18 cellular contexts compared by ENCODE assay signal in the genomic region with DNA sequence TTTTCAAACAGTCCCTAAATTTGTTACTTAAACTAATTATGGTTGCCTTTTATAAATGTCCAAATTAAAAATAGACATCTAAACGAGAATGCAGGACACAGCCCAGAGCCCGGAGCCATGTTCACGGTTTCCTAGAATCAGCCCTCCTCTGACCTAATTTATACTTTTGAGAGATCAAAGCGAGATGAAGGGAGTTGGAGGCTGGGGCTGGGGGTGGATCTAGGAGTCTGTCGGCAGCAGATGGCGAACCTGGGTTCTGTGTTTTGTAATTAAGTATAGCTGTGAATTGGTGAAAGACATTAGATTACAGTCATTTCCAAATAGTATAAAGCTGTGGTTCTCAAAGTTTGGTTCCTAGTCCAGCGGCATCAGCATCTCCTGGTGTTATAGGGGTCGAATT.
DNase-seq lines count a peak whose midpoint lies in the region; ATAC-seq, FAIRE-seq and TF ChIP-seq lines count a peak whose summit lies in the region.
"Had no signal": no experiment of that assay in that cellular context is flagged by ENCODE, and none has a peak within 500 bp of the region (broad histone marks: within the 10 kb centered on the region; RNA-seq: fewer than 3 reads in every experiment).

No MANE protein-coding gene starts in this region.

- H3K9me3 Mint-ChIP-seq in CD4-positive, alpha-beta T cell: no peaks in the 10 kb centered on the region

- peak overlapping the region; percentile 17 for H3K4me3 Mint-ChIP-seq in CD4-positive, alpha-beta T cell

- peak; percentile 80 for ATAC-seq in CD4-positive, alpha-beta T cell (ENCODE audit: poor library complexity)

- no peaks in the 10 kb centered on the region for H3K27me3 Mint-ChIP-seq in CD4-positive, alpha-beta T cell

- H3K27ac Mint-ChIP-seq in CD4-positive, alpha-beta T cell: peak overlapping the region; percentile 74

- peaks cover 99% of the 10 kb centered on the region for H4K20me1 ChIP-seq in BLaER1

- TF ChIP-seq CTCF in CD4-positive, alpha-beta T cell (IDR thresholded peaks at IDR 0.05): no peak

- no peak overlapping the region for H3K4me3 ChIP-seq in BLaER1
- H3K4me3 ChIP-seq: SJSA1 had no signal

- H3K36me3 Mint-ChIP-seq in CD4-positive, alpha-beta T cell (ENCODE audit: low read depth): no peaks in the 10 kb centered on the region

- peak overlapping the region; percentile 75 for H3K4me2 ChIP-seq in BLaER1

- peaks cover 5% of the 10 kb centered on the region for H3K36me3 ChIP-seq in BLaER1
- H3K36me3 ChIP-seq: SJSA1 had no signal

- H3K9ac ChIP-seq in BLaER1: no peak overlapping the region; the same call in 1 of the 2 replicates

- CTCF ChIA-PET in CD4-positive, alpha-beta T cell (lab: Charles Lee): interaction anchor here (1.5 to 1.9 kb wide), 2 partner anchors 9 to 23 kb away, joined by 4 to 5 read pairs; no protein-coding TSS in a partner anchor

- peak in 1 of 10 experiments; percentile 22 for DNase-seq in CD4-positive, alpha-beta T cell
- DNase-seq in activated CD4-positive, alpha-beta T cell treated with anti-CD3 and anti-CD28 coated beads for 4 hours: peak; percentile 15 to 24
- no peak for DNase-seq in effector CD8-positive, alpha-beta T cell (lab: John Stamatoyannopoulos, UW)
- DNase-seq in HPDE6-E6E7 (ENCODE audit: extremely low spot score): no peak
- DNase-seq in HK-2 (ENCODE audit: unreplicated experiment): no peak
- DNase-seq: activated gamma-delta T cell; cerebellar nuclear complex; GF-D8; KG1; left cardiac atrium; NCI-H146; NCI-H748 treated with DMSO at 0.1 percent for 48 hours; stimulated activated CD4-positive, alpha-beta T cell treated with anti-CD3 and anti-CD28 coated beads, Interleukin-2, amount 100 ng/mL, for 48 hours; stimulated activated naive CD4-positive, alpha-beta T cell treated with Interleukin-2 at 50 U/mL for 16 hours had no signal

- POLR2A ChIA-PET in CD4-positive, alpha-beta T cell (lab: Charles Lee): interaction anchor here (0.7 kb wide), 1 partner anchor 28 kb away, joined by 3 read pairs; no protein-coding TSS in a partner anchor

- H3K9me3 ChIP-seq in BLaER1: no peaks in the 10 kb centered on the region; the same call in 1 of the 2 replicates
- no peaks in the 10 kb centered on the region for H3K9me3 ChIP-seq in CD4-positive, alpha-beta T cell (ENCODE audit: control insufficient read depth, low read length)
- H3K9me3 ChIP-seq: SJSA1 had no signal

- H3K27ac ChIP-seq in BLaER1: no peak overlapping the region
- H3K27ac ChIP-seq in CD4-positive, alpha-beta T cell (ENCODE audit: low read depth, low read length): no peak overlapping the region
- H3K27ac ChIP-seq: SJSA1 had no signal

- intact Hi-C loops in CD4-positive, alpha-beta T cell (cut with DNase I, micrococcal nuclease): no loop called here

- H3K4me1 Mint-ChIP-seq in CD4-positive, alpha-beta T cell (ENCODE audit: low read depth): peaks cover 68% of the 10 kb centered on the region

- H3K4me1 ChIP-seq in BLaER1: peaks cover 84% of the 10 kb centered on the region
- H3K4me1 ChIP-seq: SJSA1 had no signal

- H3K27me3 ChIP-seq in BLaER1: no peaks in the 10 kb centered on the region
- H3K27me3 ChIP-seq in CD4-positive, alpha-beta T cell (ENCODE audit: control insufficient read depth, insufficient read depth, low read length): no peaks in the 10 kb centered on the region
- H3K27me3 ChIP-seq: SJSA1 had no signal

- peak; percentile 83 for FAIRE-seq in endometrium (lab: Jason Lieb, UNC)
- FAIRE-seq: GM18507 had no signal

Comparison
In these comparisons a context has a peak if more than half of its experiments do, and no peak if none do; other contexts are left out.
1. DNase-seq: peak in activated CD4-positive, alpha-beta T cell treated with anti-CD3 and anti-CD28 coated beads for 4 hours (2 of 2); none in effector CD8-positive, alpha-beta T cell (single experiment), HPDE6-E6E7 (single experiment) and HK-2 (single experiment).